ENCODE assay signal across 8 cellular contexts in genomic region chr4:47510506-47511143, GRCh38. TPM values are rescaled to one million over a fixed set of nuclear protein-coding genes. Genes with fewer than 3 reads are reported as not detected.
A peak's percentile ranks its signal among the peaks of the same experiment; 100 is the strongest.
DNase-seq lines count a peak whose midpoint lies in the region; ATAC-seq, FAIRE-seq and TF ChIP-seq lines count a peak whose summit lies in the region.

No MANE protein-coding gene starts in this region.

- H3K4me1 ChIP-seq in ACC112 (ENCODE audit: control insufficient read depth, insufficient read depth, low read length, unreplicated experiment) (peaks cover 7% of the 10 kb centered on the region), pancreas (peaks cover 0 to 11% (median 0%) of the 10 kb centered on the region in 3 donors)

- H3K36me3 ChIP-seq in ACC112 (ENCODE audit: insufficient read depth, low read length) (0 out of 2 replicates have a peak, but pooled peaks cover 3% of the 10 kb centered on the region), pancreas (no peaks in the 10 kb centered on the region)

- 41 to 47% methylated on average over 2 of the region's 2 CpGs for WGBS in pancreas, 2 donors

- no peak overlapping the region for H3K27ac ChIP-seq in ACC112 (ENCODE audit: low read depth, low read length)
- H3K27ac ChIP-seq in pancreas, result no peak overlapping the region

- peak; percentile 34 for TF ChIP-seq CTCF in astrocyte of the spinal cord (IDR thresholded peaks at IDR 0.05; ENCODE audit: low read depth, low read length)
- TF ChIP-seq CTCF in pancreas (IDR thresholded peaks at IDR 0.05), result no peak

- H3K9me3 ChIP-seq in pancreas, result no peaks in the 10 kb centered on the region

- intact Hi-C loops in pancreas (cut with DNase I), result no loop called here

- H2AFZ ChIP-seq in ACC112 (ENCODE audit: low read length, unreplicated experiment), result peak overlapping the region; percentile 73

- no peaks in the 10 kb centered on the region for H3K79me2 ChIP-seq in ACC112 (ENCODE audit: control insufficient read depth, insufficient read depth, low read length, unreplicated experiment)

- peak; percentile 71 for FAIRE-seq in pancreas (lab: Jason Lieb, UNC)

- in situ Hi-C loops in astrocyte of the spinal cord (cut with HindIII; ENCODE audit: low sequenced_read_pairs), result no loop called here

- H3K4me3 ChIP-seq in ACC112 (ENCODE audit: low read depth, low read length), result no peak overlapping the region
- no peak overlapping the region for H3K4me3 ChIP-seq in astrocyte of the spinal cord (ENCODE audit: low read depth, low read length)
- no peak overlapping the region for H3K4me3 ChIP-seq in pancreas

- ATAC-seq in GM19395 (IDR thresholded peaks at IDR 0.05; ENCODE audit: unreplicated experiment), result peak; percentile 99
- ATAC-seq in HG03354 (IDR thresholded peaks at IDR 0.05; ENCODE audit: poor library complexity, severe bottlenecking, unreplicated experiment), result peak; percentile 98
- peak in 3 of 4 donors; percentile 41 to 50 (median 47) for ATAC-seq in pancreas

- peak; percentile 57 for DNase-seq in astrocyte of the spinal cord (ENCODE audit: low read depth, low spot score)
- no peak for DNase-seq in pancreas
- DNase-seq in activated CD8-positive, alpha-beta memory T cell treated with anti-CD3 and anti-CD28 coated beads for 24 hours, result no peak
- DNase-seq in NCI-H2081 treated with DMSO at 0.1 percent for 48 hours (lab: John Stamatoyannopoulos, UW), result no peak
- no peak for DNase-seq in NCI-H510A (lab: John Stamatoyannopoulos, UW)

- H3K27me3 ChIP-seq in ACC112 (ENCODE audit: insufficient read depth, low read length) (no peaks in the 10 kb centered on the region), pancreas (no peaks in the 10 kb centered on the region)

RNA-seq across cellular contexts. Expression of gene ATP10D, which starts 25.6 kb away (rescaled TPM):
- total RNA-seq in pancreas, result 10 to 100 TPM in 3 of 6 donors, 1 to 10 TPM in 3; 5.8 to 20.5 (median 9.4) TPM
- 1 to 10 TPM; 2.1 to 4.6 TPM for polyA plus RNA-seq in pancreas

RNA-seq across cellular contexts. Expression of gene COMMD8, which starts 47.1 kb away (rescaled TPM):
- 1 to 10 TPM; 4.2 to 7.8 (median 6.6) TPM for total RNA-seq in pancreas
- 1 to 10 TPM; 6.0 to 9.5 TPM for polyA plus RNA-seq in pancreas

Comparison
In these comparisons a context has a peak if more than half of its experiments do, and no peak if none do; other contexts are left out.
1. ATAC-seq: peak in every context shown above with its lines; median percentile 99 in GM19395; 98 in HG03354; 47 in pancreas.